17 cellular contexts compared by ENCODE assay signal in the genomic region with DNA sequence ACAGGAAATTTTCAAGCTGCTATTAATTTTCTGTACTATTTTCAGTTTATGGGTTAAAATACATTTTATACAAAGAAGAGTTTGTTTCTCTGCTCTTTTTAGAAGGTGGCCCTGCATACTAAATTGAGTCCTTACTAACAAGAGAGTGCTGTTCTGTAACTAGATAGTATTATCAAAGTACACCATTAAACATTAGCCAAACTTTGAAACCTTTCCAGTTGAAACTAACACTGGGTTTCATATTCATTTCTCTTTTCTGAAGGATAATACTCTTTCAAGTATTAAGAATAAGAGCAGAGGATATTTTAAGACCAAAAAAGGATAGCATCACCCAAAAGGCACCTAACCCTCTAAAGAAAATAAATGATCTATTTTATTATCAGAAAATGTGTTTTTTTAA. TPM values are rescaled to one million over a fixed set of nuclear protein-coding genes. Genes with fewer than 3 reads are reported as not detected.
DNase-seq lines count a peak whose midpoint lies in the region; ATAC-seq and TF ChIP-seq lines count a peak whose summit lies in the region.
"Had no signal": no experiment of that assay in that cellular context is flagged by ENCODE, and none has a peak within 500 bp of the region (broad histone marks: within the 10 kb centered on the region; RNA-seq: fewer than 3 reads in every experiment).

No MANE protein-coding gene starts in this region.

- no peaks in the 10 kb centered on the region for H3K4me1 ChIP-seq in effector memory CD4-positive, alpha-beta T cell (ENCODE audit: control insufficient read depth, insufficient read depth, low read length, poor library complexity, severe bottlenecking)

- TF ChIP-seq CTCF in 22Rv1 (IDR thresholded peaks at IDR 0.05), result no peak

- H3K27ac ChIP-seq in 22Rv1, result peak overlapping the region; percentile 7
- no peak overlapping the region for H3K27ac ChIP-seq in effector memory CD4-positive, alpha-beta T cell (ENCODE audit: insufficient read depth, low read length, poor library complexity, severe bottlenecking)
- H3K27ac ChIP-seq: KMS-11 had no signal

- H3K4me3 ChIP-seq in effector memory CD4-positive, alpha-beta T cell (ENCODE audit: insufficient read depth, low read depth, low read length, poor library complexity, severe bottlenecking), result no peak overlapping the region

- ATAC-seq in GM19372 (IDR thresholded peaks at IDR 0.05; ENCODE audit: low read depth, unreplicated experiment) (peak; percentile 48), HG03354 (IDR thresholded peaks at IDR 0.05; ENCODE audit: poor library complexity, severe bottlenecking, unreplicated experiment) (peak; percentile 60), HG03025 (IDR thresholded peaks at IDR 0.05; ENCODE audit: low FRiP score, unreplicated experiment) (no peak), GM21528 (IDR thresholded peaks at IDR 0.05; ENCODE audit: low FRiP score, unreplicated experiment) (no peak)

- peak; percentile 24 for DNase-seq in foreskin melanocyte
- no peak for DNase-seq in effector memory CD4-positive, alpha-beta T cell
- DNase-seq in G401 (ENCODE audit: low spot score), result no peak
- DNase-seq: activated CD4-positive, alpha-beta T cell treated with anti-CD3 and anti-CD28 coated beads, Interleukin-2, amount 50 U/mL, for 48 hours; activated gamma-delta T cell; DMS79; glutamatergic neuron; kidney glomerular epithelial cell; NCI-H510A; stimulated activated CD4-positive, alpha-beta T cell treated with anti-CD3 and anti-CD28 coated beads, Interleukin-4, amount 100 ng/mL, for 24 hours; stimulated activated naive CD4-positive, alpha-beta T cell had no signal

- H3K27me3 ChIP-seq in effector memory CD4-positive, alpha-beta T cell (replicated peaks; ENCODE audit: control insufficient read depth, insufficient read depth, low read length, poor library complexity, severe bottlenecking), result no peaks in the 10 kb centered on the region

- in situ Hi-C loops in G401 (cut with HindIII; ENCODE audit: low sequenced_read_pairs), result no loop called here

- H3K9me3 ChIP-seq in effector memory CD4-positive, alpha-beta T cell (ENCODE audit: control insufficient read depth, low read length), result no peaks in the 10 kb centered on the region

- H3K36me3 ChIP-seq in effector memory CD4-positive, alpha-beta T cell (ENCODE audit: control insufficient read depth, insufficient read depth, low read length), result peaks cover 23% of the 10 kb centered on the region

RNA-seq across cellular contexts. Expression of gene PEBP1, which starts 47.2 kb away (rescaled TPM):
- total RNA-seq in G401 (2014; rRNA removed; shearing (Covaris generic)), result 259 and 282 TPM in 2 replicates

Comparison
In these comparisons a context has a peak if more than half of its experiments do, and no peak if none do; other contexts are left out.
1. ATAC-seq: peak in GM19372 (single experiment) and HG03354 (single experiment); none in HG03025 (single experiment) and GM21528 (single experiment).